Comparison of ENCODE assay signal across 11 cellular contexts in genomic region chrX:110172215-110172614, GRCh38.
DNase-seq lines count a peak whose midpoint lies in the region; ATAC-seq and TF ChIP-seq lines count a peak whose summit lies in the region.
"Had no signal": no experiment of that assay in that cellular context is flagged by ENCODE, and none has a peak within 500 bp of the region (broad histone marks: within the 10 kb centered on the region; RNA-seq: fewer than 3 reads in every experiment).

No MANE protein-coding gene starts in this region.

- no peak for TF ChIP-seq POLR2A in lower leg skin (IDR thresholded peaks at IDR 0.05)

- H3K4me1 ChIP-seq in aorta (ENCODE audit: control insufficient read depth in 1 of 2, insufficient read depth in 2 of 2, low read length in 2 of 2) = no peaks in the 10 kb centered on the region

- no peaks in the 10 kb centered on the region for H3K27me3 Mint-ChIP-seq in naive B cell
- H3K27me3 Mint-ChIP-seq: stimulated activated naive CD8-positive, alpha-beta T cell treated with anti-CD3 and anti-CD28 coated beads, Interleukin-15, Interleukin-2, amounts not matched to agents 100 ng/mL and 50 ng/mL, for 24 hours had no signal

- H3K36me3 Mint-ChIP-seq in naive B cell = no peaks in the 10 kb centered on the region

- H3K4me3 Mint-ChIP-seq in naive B cell = peak overlapping the region in 4 of 8 donors; percentile 6 to 75 (median 44)
- H3K4me3 Mint-ChIP-seq: stimulated activated naive CD8-positive, alpha-beta T cell treated with anti-CD3 and anti-CD28 coated beads, Interleukin-15, Interleukin-2, amounts not matched to agents 100 ng/mL and 50 ng/mL, for 24 hours had no signal

- H3K27me3 ChIP-seq in aorta (ENCODE audit: control insufficient read depth in 1 of 2, insufficient read depth in 2 of 2, low read length in 1 of 2) = no peaks in the 10 kb centered on the region

- TF ChIP-seq CTCF in lower leg skin (IDR thresholded peaks at IDR 0.05) = no peak

- H3K4me1 Mint-ChIP-seq in naive B cell = peaks cover 23 to 31% (median 24%) of the 10 kb centered on the region in 3 donors

- H3K4me3 ChIP-seq in lower leg skin (ENCODE audit: low read depth, poor library complexity, severe bottlenecking) (no peak overlapping the region), aorta (ENCODE audit: low read length in 2 of 2) (no peak overlapping the region)

- H3K36me3 ChIP-seq in aorta (ENCODE audit: control insufficient read depth in 1 of 2, insufficient read depth in 2 of 2, low read length in 1 of 2) = no peaks in the 10 kb centered on the region

- WGBS in lower leg skin, 2 donors = 80 to 98% methylated on average over 1 to 10 of the region's 10 CpGs
- WGBS in aorta, 2 donors = 90 to 98% methylated on average over 10 of the region's 10 CpGs

- H3K9me3 Mint-ChIP-seq in naive B cell = peaks cover 0 to 5% (median 0%) of the 10 kb centered on the region in 7 donors
- H3K9me3 Mint-ChIP-seq: stimulated activated naive CD8-positive, alpha-beta T cell treated with anti-CD3 and anti-CD28 coated beads, Interleukin-15, Interleukin-2, amounts not matched to agents 100 ng/mL and 50 ng/mL, for 24 hours had no signal

- no peak for DNase-seq in activated CD4-positive, CD25-positive, alpha-beta regulatory T cell treated with anti-CD3 and anti-CD28 coated beads, Interleukin-2, amount 50 U/mL, for 72 hours
- DNase-seq in naive B cell (peak; percentile 77), lower leg skin (ENCODE audit: low spot score in 2 of 2) (no peak), aorta (no peak), NCI-H2171 (lab: John Stamatoyannopoulos, UW) (no peak)
- DNase-seq: effector CD4-positive, alpha-beta T cell had no signal

- H3K27ac Mint-ChIP-seq in naive B cell = peak overlapping the region; percentile 31 to 97 (median 94)
- H3K27ac Mint-ChIP-seq: stimulated activated naive CD8-positive, alpha-beta T cell treated with anti-CD3 and anti-CD28 coated beads, Interleukin-15, Interleukin-2, amounts not matched to agents 100 ng/mL and 50 ng/mL, for 24 hours had no signal

- H3K27ac ChIP-seq in aorta (ENCODE audit: low read depth in 1 of 2, low read length in 2 of 2) = no peak overlapping the region

- H3K9me3 ChIP-seq in aorta (ENCODE audit: control insufficient read depth, low read length) = no peaks in the 10 kb centered on the region

- intact Hi-C loops in lower leg skin (cut with DNase I; ENCODE audit: low total_unique reads) (no loop called here), aorta (cut with DNase I) (no loop called here)

- ATAC-seq in activated CD4-positive, CD25-positive, alpha-beta regulatory T cell treated with anti-CD3 and anti-CD28 coated beads, Interleukin-2, amount 50 U/mL, for 24 hours = peak; percentile 33 to 35
- peak; percentile 97 for ATAC-seq in GM21786 (IDR thresholded peaks at IDR 0.05; ENCODE audit: unreplicated experiment)
- peak; percentile 99 for ATAC-seq in HG03457 (IDR thresholded peaks at IDR 0.05; ENCODE audit: unreplicated experiment)
- ATAC-seq in naive B cell (ENCODE audit: low read depth in 2 of 2) = peak; percentile 94 to 95
- no peak for ATAC-seq in aorta (ENCODE audit: low FRiP score)
- ATAC-seq: sciatic nerve had no signal
